ENCODE assay signal across 20 cellular contexts in the genomic region with DNA sequence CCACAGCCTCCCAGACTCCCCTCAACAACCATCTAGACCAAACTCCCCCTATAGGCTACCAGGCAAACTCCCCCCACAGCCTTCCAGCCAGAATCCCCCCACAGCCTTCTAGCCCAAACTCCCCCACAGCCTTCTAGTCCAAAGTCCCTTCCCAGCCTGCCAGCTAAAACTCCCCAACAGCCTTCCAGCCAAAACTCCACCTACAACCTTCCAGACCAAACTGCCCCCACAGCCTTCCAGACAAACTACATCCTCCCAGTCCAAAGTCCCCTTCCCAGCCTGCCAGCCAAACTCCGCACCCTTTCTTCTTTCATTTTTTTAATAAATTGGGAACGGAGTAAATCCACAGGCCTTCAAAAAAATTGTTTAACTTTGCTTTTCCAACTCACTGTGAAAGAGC. TPM values are rescaled to one million over a fixed set of nuclear protein-coding genes. Genes with fewer than 3 reads are reported as not detected.
"Had no signal": no experiment of that assay in that cellular context is flagged by ENCODE, and none has a peak within 500 bp of the region (broad histone marks: within the 10 kb centered on the region; RNA-seq: fewer than 3 reads in every experiment).

No MANE protein-coding gene starts in this region.

- H3K4me1 ChIP-seq: left lung had no signal

- DNase-seq: activated CD4-positive, alpha-beta T cell treated with anti-CD3 and anti-CD28 coated beads for 1 hour; activated CD4-positive, alpha-beta T cell treated with anti-CD3 and anti-CD28 coated beads, Interleukin-2, amount 50 U/mL, for 48 hours; activated CD8-positive, alpha-beta memory T cell treated with anti-CD3 and anti-CD28 coated beads, Interleukin-2, amount 10 ng/mL, durations not matched to agents 7 days and 5 days; activated effector memory CD4-positive, alpha-beta T cell treated with Interleukin-2 at 50 U/mL for 16 hours; activated T-cell treated with anti-CD3 and anti-CD28 coated beads, Interleukin-2, amount 50 U/mL, for 24 hours; amniotic stem cell; dermis blood vessel endothelial cell; left lung; right cardiac atrium; stimulated activated naive B cell treated with anti-CD40 and anti-IgM and Interleukin-4, amounts not matched to agents 10 μg/mL and 1 μg/mL and 100 μg/mL, for 72 hours; substantia nigra had no signal

- ATAC-seq: activated CD8-positive, alpha-beta memory T cell treated with anti-CD3 and anti-CD28 coated beads, Interleukin-2, amount 10 ng/mL, durations not matched to agents 7 days and 5 days; activated naive CD4-positive, alpha-beta T cell treated with anti-CD3 and anti-CD28 coated beads, Interleukin-2, amount 50 U/mL, for 72 hours; esophagus mucosa; left lung; right cardiac atrium; stimulated activated naive B cell treated with anti-CD40 and anti-IgM and Interleukin-4, amounts not matched to agents 10 μg/mL and 1 μg/mL and 100 μg/mL, for 72 hours had no signal

- H3K4me1 Mint-ChIP-seq: activated CD8-positive, alpha-beta memory T cell treated with anti-CD3 and anti-CD28 coated beads, Interleukin-2, amount 10 ng/mL, durations not matched to agents 7 days and 5 days; central memory CD8-positive, alpha-beta T cell; memory B cell; stimulated activated naive B cell treated with anti-CD40 and anti-IgM and Interleukin-4, amounts not matched to agents 10 μg/mL and 1 μg/mL and 100 μg/mL, for 72 hours had no signal

- H3K27ac Mint-ChIP-seq: activated CD8-positive, alpha-beta memory T cell treated with anti-CD3 and anti-CD28 coated beads, Interleukin-2, amount 10 ng/mL, durations not matched to agents 7 days and 5 days; activated naive CD4-positive, alpha-beta T cell treated with anti-CD3 and anti-CD28 coated beads, Interleukin-2, amount 50 U/mL, for 72 hours; activated T-cell treated with anti-CD3 and anti-CD28 coated beads, Interleukin-2, amount 50 U/mL, for 24 hours; brain; memory B cell; stimulated activated naive B cell treated with anti-CD40 and anti-IgM and Interleukin-4, amounts not matched to agents 10 μg/mL and 1 μg/mL and 100 μg/mL, for 72 hours; type B pancreatic cell had no signal

- H3K9me3 ChIP-seq: left lung had no signal

- H3K27ac ChIP-seq: left lung had no signal

- H3K27me3 Mint-ChIP-seq: brain had no signal

- H3K36me3 ChIP-seq: left lung had no signal

- H3K4me3 ChIP-seq: left lung had no signal

- H3K9me3 Mint-ChIP-seq: activated T-cell treated with anti-CD3 and anti-CD28 coated beads, Interleukin-2, amount 50 U/mL, for 24 hours; central memory CD8-positive, alpha-beta T cell; neural crest cell; type B pancreatic cell had no signal

- H3K36me3 Mint-ChIP-seq: activated CD8-positive, alpha-beta memory T cell treated with anti-CD3 and anti-CD28 coated beads, Interleukin-2, amount 10 ng/mL, durations not matched to agents 7 days and 5 days; activated naive CD4-positive, alpha-beta T cell treated with anti-CD3 and anti-CD28 coated beads, Interleukin-2, amount 50 U/mL, for 72 hours; brain; memory B cell; stimulated activated naive B cell treated with anti-CD40 and anti-IgM and Interleukin-4, amounts not matched to agents 10 μg/mL and 1 μg/mL and 100 μg/mL, for 72 hours; type B pancreatic cell had no signal

- FAIRE-seq: islet of Langerhans had no signal

- H3K4me3 Mint-ChIP-seq: activated CD8-positive, alpha-beta memory T cell treated with anti-CD3 and anti-CD28 coated beads, Interleukin-2, amount 10 ng/mL, durations not matched to agents 7 days and 5 days; activated T-cell treated with anti-CD3 and anti-CD28 coated beads, Interleukin-2, amount 50 U/mL, for 24 hours; brain; central memory CD8-positive, alpha-beta T cell; memory B cell; neural crest cell; stimulated activated naive B cell treated with anti-CD40 and anti-IgM and Interleukin-4, amounts not matched to agents 10 μg/mL and 1 μg/mL and 100 μg/mL, for 72 hours; type B pancreatic cell had no signal

RNA-seq across cellular contexts. Expression of gene SYNDIG1, which starts 37.4 kb away (rescaled TPM):
- total RNA-seq: activated CD8-positive, alpha-beta memory T cell treated with anti-CD3 and anti-CD28 coated beads, Interleukin-2, amount 10 ng/mL, durations not matched to agents 7 days and 5 days; activated naive CD4-positive, alpha-beta T cell treated with anti-CD3 and anti-CD28 coated beads, Interleukin-2, amount 50 U/mL, for 72 hours; fibroblast of villous mesenchyme had no signal
